1 cellular context compared by ENCODE assay signal in the genomic region with DNA sequence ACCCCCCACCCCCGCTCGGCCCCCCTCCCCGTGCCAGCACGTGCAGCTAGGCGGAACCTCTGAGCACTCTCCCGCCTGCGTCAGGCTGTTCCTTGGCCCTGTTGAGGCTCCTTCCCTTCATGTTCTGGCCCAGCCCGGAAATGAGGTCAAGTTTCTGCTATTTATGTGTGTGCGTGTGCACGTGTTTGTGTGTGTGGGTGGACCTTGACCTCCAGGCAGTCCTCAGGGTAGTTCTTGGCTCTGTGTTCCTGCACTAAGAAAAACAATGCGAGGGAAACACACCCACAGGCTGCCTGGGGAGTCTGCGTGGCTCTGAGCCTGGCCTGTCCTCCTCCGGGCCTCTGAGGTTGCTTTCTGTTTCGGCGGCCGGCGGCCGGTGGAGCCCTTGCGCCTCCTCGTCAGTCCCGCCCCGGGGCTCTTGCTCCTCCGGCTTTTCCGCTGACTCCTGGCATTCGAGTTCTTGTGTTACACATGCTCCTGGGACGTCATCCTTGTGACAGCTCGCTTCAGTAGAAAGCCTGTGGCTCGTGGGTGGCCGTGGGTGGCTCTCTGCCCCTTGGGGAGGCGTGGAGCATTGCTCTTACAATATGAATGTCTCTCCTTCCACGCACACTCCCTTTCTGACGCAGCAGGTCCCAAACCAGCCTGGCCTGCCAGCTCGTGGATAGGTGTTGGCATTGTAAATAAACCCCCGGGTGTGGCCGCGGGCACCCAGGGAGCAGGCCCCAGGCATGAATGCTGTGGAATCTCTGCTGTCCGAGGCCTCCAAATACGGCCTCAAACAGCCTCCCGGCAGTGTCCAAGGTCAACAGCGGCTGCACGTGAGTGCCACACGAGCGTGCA.
A peak's percentile ranks its signal among the peaks of the same experiment; 100 is the strongest.
TF ChIP-seq lines count a peak whose summit lies in the region.

No MANE protein-coding gene starts in this region.

TF ChIP-seq in K562, 482 proteins besides CTCF, POLR2A, EP300 and RAD21 (continued from another document and continues in another):
- TF ChIP-seq NR2C1 (IDR thresholded peaks at IDR 0.05) (no peak; the same call in 1 of the 2 replicates), NR2C1 (tag; IDR thresholded peaks at IDR 0.05) (peak; percentile 82), GTF2A2 (tag; IDR thresholded peaks at IDR 0.05) (no peak), RB1 (IDR thresholded peaks at IDR 0.05; ENCODE audit: low read depth) (no peak), NR2C2 (CRISPR knock-in tag; IDR thresholded peaks at IDR 0.05) (no peak), NR2C2 (tag; IDR thresholded peaks at IDR 0.05) (peak; percentile 60; the same call in 1 of the 2 replicates), PHF20 (IDR thresholded peaks at IDR 0.05; ENCODE audit: partially characterized antibody) (no peak), STAG1 (CRISPR knock-in tag; IDR thresholded peaks at IDR 0.05; ENCODE audit: borderline replicate concordance) (no peak), FIP1L1 (IDR thresholded peaks at IDR 0.05; ENCODE audit: low read depth, low read length, poor library complexity, severe bottlenecking) (no peak), SAFB (IDR thresholded peaks at IDR 0.05; ENCODE audit: borderline replicate concordance, low read depth, low read length) (no peak), TARDBP (IDR thresholded peaks at IDR 0.05) (0 out of 2 replicates have a peak, but pooled peaks have one; percentile 26), JUNB (CRISPR knock-in tag; conservative IDR thresholded peaks at IDR 0.05) (no peak), ARHGAP35 (IDR thresholded peaks at IDR 0.05; ENCODE audit: partially characterized antibody) (no peak), RFX1 (IDR thresholded peaks at IDR 0.05) (no peak), HIVEP1 (CRISPR knock-in tag; IDR thresholded peaks at IDR 0.05) (no peak), MIER1 (IDR thresholded peaks at IDR 0.05; ENCODE audit: low read depth) (no peak), KDM2B (CRISPR knock-in tag; IDR thresholded peaks at IDR 0.05) (no peak), IRF2 (CRISPR knock-in tag; IDR thresholded peaks at IDR 0.05) (no peak), XRCC3 (IDR thresholded peaks at IDR 0.05) (no peak), RNF2 (IDR thresholded peaks at IDR 0.05) (0 out of 2 replicates have a peak, but pooled peaks have one; percentile 48), HDAC1 (IDR thresholded peaks at IDR 0.05) (peak in 1 of 2 experiments; percentile 50; a peak in 1 of 4 replicates), TAF7 (tag; IDR thresholded peaks at IDR 0.05) (no peak), TCF7L2 (IDR thresholded peaks at IDR 0.05; ENCODE audit: low read depth, low read length) (no peak), CCNT2 (IDR thresholded peaks at IDR 0.05; ENCODE audit: borderline replicate concordance, extremely low read depth, insufficient read length, low read depth, low read length) (no peak), POLR2AphosphoS2 (IDR thresholded peaks at IDR 0.05; ENCODE audit: low read length) (no peak), ESRRA (IDR thresholded peaks at IDR 0.05; ENCODE audit: borderline replicate concordance, low read depth) (no peak; the same call in 1 of the 2 replicates), ZNF717 (CRISPR knock-in tag; IDR thresholded peaks at IDR 0.05) (no peak), CREM (IDR thresholded peaks at IDR 0.05; ENCODE audit: low read depth) (peak; percentile 80), ETV5 (CRISPR knock-in tag; IDR thresholded peaks at IDR 0.05; ENCODE audit: low read depth) (peak; percentile 76), ZNF184 (CRISPR knock-in tag; IDR thresholded peaks at IDR 0.05) (no peak), SMAD1 (IDR thresholded peaks at IDR 0.05; ENCODE audit: low read depth, low read length, partially characterized antibody) (no peak), DACH1 (IDR thresholded peaks at IDR 0.05; ENCODE audit: partially characterized antibody) (no peak), BACH1 (tag; IDR thresholded peaks at IDR 0.05) (no peak), CBX2 (IDR thresholded peaks at IDR 0.05; ENCODE audit: insufficient read depth, low read length, poor library complexity, severe bottlenecking) (no peak), HDAC3 (IDR thresholded peaks at IDR 0.05; ENCODE audit: borderline replicate concordance, partially characterized antibody) (no peak)
- TF ChIP-seq, protein P1, sequence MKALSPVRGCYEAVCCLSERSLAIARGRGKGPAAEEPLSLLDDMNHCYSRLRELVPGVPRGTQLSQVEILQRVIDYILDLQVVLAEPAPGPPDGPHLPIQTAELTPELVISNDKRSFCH (CRISPR knock-in tag; IDR thresholded peaks at IDR 0.05), result no peak
- TF ChIP-seq, protein P1 (tag; IDR thresholded peaks at IDR 0.05), result no peak
- TF ChIP-seq, protein P2, sequence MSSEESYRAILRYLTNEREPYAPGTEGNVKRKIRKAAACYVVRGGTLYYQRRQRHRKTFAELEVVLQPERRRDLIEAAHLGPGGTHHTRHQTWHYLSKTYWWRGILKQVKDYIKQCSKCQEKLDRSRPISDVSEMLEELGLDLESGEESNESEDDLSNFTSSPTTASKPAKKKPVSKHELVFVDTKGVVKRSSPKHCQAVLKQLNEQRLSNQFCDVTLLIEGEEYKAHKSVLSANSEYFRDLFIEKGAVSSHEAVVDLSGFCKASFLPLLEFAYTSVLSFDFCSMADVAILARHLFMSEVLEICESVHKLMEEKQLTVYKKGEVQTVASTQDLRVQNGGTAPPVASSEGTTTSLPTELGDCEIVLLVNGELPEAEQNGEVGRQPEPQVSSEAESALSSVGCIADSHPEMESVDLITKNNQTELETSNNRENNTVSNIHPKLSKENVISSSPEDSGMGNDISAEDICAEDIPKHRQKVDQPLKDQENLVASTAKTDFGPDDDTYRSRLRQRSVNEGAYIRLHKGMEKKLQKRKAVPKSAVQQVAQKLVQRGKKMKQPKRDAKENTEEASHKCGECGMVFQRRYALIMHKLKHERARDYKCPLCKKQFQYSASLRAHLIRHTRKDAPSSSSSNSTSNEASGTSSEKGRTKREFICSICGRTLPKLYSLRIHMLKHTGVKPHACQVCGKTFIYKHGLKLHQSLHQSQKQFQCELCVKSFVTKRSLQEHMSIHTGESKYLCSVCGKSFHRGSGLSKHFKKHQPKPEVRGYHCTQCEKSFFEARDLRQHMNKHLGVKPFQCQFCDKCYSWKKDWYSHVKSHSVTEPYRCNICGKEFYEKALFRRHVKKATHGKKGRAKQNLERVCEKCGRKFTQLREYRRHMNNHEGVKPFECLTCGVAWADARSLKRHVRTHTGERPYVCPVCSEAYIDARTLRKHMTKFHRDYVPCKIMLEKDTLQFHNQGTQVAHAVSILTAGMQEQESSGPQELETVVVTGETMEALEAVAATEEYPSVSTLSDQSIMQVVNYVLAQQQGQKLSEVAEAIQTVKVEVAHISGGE (CRISPR knock-in tag; IDR thresholded peaks at IDR 0.05), result peak in 1 of 3 experiments; percentile 64; a peak in 2 of 6 replicates
- TF ChIP-seq, protein P3, sequence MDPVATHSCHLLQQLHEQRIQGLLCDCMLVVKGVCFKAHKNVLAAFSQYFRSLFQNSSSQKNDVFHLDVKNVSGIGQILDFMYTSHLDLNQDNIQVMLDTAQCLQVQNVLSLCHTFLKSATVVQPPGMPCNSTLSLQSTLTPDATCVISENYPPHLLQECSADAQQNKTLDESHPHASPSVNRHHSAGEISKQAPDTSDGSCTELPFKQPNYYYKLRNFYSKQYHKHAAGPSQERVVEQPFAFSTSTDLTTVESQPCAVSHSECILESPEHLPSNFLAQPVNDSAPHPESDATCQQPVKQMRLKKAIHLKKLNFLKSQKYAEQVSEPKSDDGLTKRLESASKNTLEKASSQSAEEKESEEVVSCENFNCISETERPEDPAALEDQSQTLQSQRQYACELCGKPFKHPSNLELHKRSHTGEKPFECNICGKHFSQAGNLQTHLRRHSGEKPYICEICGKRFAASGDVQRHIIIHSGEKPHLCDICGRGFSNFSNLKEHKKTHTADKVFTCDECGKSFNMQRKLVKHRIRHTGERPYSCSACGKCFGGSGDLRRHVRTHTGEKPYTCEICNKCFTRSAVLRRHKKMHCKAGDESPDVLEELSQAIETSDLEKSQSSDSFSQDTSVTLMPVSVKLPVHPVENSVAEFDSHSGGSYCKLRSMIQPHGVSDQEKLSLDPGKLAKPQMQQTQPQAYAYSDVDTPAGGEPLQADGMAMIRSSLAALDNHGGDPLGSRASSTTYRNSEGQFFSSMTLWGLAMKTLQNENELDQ (CRISPR knock-in tag; IDR thresholded peaks at IDR 0.05; ENCODE audit: borderline replicate concordance), result no peak
- TF ChIP-seq, protein P4, sequence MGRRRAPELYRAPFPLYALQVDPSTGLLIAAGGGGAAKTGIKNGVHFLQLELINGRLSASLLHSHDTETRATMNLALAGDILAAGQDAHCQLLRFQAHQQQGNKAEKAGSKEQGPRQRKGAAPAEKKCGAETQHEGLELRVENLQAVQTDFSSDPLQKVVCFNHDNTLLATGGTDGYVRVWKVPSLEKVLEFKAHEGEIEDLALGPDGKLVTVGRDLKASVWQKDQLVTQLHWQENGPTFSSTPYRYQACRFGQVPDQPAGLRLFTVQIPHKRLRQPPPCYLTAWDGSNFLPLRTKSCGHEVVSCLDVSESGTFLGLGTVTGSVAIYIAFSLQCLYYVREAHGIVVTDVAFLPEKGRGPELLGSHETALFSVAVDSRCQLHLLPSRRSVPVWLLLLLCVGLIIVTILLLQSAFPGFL (CRISPR knock-in tag; IDR thresholded peaks at IDR 0.05), result no peak
- TF ChIP-seq, protein P5, sequence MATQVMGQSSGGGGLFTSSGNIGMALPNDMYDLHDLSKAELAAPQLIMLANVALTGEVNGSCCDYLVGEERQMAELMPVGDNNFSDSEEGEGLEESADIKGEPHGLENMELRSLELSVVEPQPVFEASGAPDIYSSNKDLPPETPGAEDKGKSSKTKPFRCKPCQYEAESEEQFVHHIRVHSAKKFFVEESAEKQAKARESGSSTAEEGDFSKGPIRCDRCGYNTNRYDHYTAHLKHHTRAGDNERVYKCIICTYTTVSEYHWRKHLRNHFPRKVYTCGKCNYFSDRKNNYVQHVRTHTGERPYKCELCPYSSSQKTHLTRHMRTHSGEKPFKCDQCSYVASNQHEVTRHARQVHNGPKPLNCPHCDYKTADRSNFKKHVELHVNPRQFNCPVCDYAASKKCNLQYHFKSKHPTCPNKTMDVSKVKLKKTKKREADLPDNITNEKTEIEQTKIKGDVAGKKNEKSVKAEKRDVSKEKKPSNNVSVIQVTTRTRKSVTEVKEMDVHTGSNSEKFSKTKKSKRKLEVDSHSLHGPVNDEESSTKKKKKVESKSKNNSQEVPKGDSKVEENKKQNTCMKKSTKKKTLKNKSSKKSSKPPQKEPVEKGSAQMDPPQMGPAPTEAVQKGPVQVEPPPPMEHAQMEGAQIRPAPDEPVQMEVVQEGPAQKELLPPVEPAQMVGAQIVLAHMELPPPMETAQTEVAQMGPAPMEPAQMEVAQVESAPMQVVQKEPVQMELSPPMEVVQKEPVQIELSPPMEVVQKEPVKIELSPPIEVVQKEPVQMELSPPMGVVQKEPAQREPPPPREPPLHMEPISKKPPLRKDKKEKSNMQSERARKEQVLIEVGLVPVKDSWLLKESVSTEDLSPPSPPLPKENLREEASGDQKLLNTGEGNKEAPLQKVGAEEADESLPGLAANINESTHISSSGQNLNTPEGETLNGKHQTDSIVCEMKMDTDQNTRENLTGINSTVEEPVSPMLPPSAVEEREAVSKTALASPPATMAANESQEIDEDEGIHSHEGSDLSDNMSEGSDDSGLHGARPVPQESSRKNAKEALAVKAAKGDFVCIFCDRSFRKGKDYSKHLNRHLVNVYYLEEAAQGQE (CRISPR knock-in tag; IDR thresholded peaks at IDR 0.05; ENCODE audit: low read depth), result no peak
- TF ChIP-seq, protein P6, sequence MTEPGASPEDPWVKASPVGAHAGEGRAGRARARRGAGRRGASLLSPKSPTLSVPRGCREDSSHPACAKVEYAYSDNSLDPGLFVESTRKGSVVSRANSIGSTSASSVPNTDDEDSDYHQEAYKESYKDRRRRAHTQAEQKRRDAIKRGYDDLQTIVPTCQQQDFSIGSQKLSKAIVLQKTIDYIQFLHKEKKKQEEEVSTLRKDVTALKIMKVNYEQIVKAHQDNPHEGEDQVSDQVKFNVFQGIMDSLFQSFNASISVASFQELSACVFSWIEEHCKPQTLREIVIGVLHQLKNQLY (CRISPR knock-in tag; conservative IDR thresholded peaks at IDR 0.05), result no peak
- TF ChIP-seq, protein P7, sequence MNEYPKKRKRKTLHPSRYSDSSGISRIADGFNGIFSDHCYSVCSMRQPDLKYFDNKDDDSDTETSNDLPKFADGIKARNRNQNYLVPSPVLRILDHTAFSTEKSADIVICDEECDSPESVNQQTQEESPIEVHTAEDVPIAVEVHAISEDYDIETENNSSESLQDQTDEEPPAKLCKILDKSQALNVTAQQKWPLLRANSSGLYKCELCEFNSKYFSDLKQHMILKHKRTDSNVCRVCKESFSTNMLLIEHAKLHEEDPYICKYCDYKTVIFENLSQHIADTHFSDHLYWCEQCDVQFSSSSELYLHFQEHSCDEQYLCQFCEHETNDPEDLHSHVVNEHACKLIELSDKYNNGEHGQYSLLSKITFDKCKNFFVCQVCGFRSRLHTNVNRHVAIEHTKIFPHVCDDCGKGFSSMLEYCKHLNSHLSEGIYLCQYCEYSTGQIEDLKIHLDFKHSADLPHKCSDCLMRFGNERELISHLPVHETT (CRISPR knock-in tag; conservative IDR thresholded peaks at IDR 0.05 in 1 of 2, IDR thresholded peaks at IDR 0.05 in 1 of 2), result no peak
